In genomic region chr10:49187044-49187484, GRCh38 we compare ENCODE assay signal across 1 cellular context.
TF ChIP-seq lines count a peak whose summit lies in the region.

No MANE protein-coding gene starts in this region.

TF ChIP-seq in IMR-90, 13 proteins besides CTCF, POLR2A, EP300 and RAD21 (continued from another document):
- TF ChIP-seq ELK1 (IDR thresholded peaks at IDR 0.05; ENCODE audit: borderline replicate concordance, low read depth, low read length), result no peak
- TF ChIP-seq SMC3 (IDR thresholded peaks at IDR 0.05; ENCODE audit: low read depth, low read length), result no peak
- TF ChIP-seq RFX5 (IDR thresholded peaks at IDR 0.05; ENCODE audit: low read depth, low read length), result no peak
- no peak for TF ChIP-seq FOS (IDR thresholded peaks at IDR 0.05; ENCODE audit: low read depth, low read length)
- TF ChIP-seq NFE2L2 (IDR thresholded peaks at IDR 0.05; ENCODE audit: low read depth, low read length), result no peak
- TF ChIP-seq RCOR1 (IDR thresholded peaks at IDR 0.05; ENCODE audit: insufficient replicate concordance, low read length), result no peak
- no peak for TF ChIP-seq MAZ (IDR thresholded peaks at IDR 0.05; ENCODE audit: borderline replicate concordance, low read depth, low read length)
- TF ChIP-seq CEBPB (IDR thresholded peaks at IDR 0.05; ENCODE audit: low read depth, low read length), result no peak
- no peak for TF ChIP-seq MXI1 (IDR thresholded peaks at IDR 0.05; ENCODE audit: borderline replicate concordance, low read depth, low read length)
TF ChIP-seq in IMR-90: peak in this region for 0.
